ENCODE assay signal across 20 cellular contexts in genomic region chr16:86758932-86759331, GRCh38.
A peak's percentile ranks its signal among the peaks of the same experiment; 100 is the strongest.
DNase-seq lines count a peak whose midpoint lies in the region; ATAC-seq and TF ChIP-seq lines count a peak whose summit lies in the region.
"Had no signal": no experiment of that assay in that cellular context is flagged by ENCODE, and none has a peak within 500 bp of the region (broad histone marks: within the 10 kb centered on the region; RNA-seq: fewer than 3 reads in every experiment).

No MANE protein-coding gene starts in this region.

- H3K27me3 ChIP-seq in brain microvascular endothelial cell (replicated peaks): no peaks in the 10 kb centered on the region

- no peak overlapping the region for H3K4me3 ChIP-seq in brain microvascular endothelial cell (ENCODE audit: low read depth, low read length)
- H3K4me3 ChIP-seq: BLaER1, GM12878 had no signal

- H3K9me3 Mint-ChIP-seq in glutamatergic neuron (ENCODE audit: unreplicated experiment): peaks cover 12% of the 10 kb centered on the region
- no peaks in the 10 kb centered on the region for H3K9me3 Mint-ChIP-seq in type B pancreatic cell
- H3K9me3 Mint-ChIP-seq: CD4-positive, CD25-positive, alpha-beta regulatory T cell; CD8-positive, alpha-beta T cell had no signal

- DNase-seq in NCI-H2171 treated with DMSO at 0.1 percent for 48 hours (lab: John Stamatoyannopoulos, UW): peak; percentile 15
- no peak for DNase-seq in NCI-H2171 (lab: John Stamatoyannopoulos, UW)
- no peak for DNase-seq in glutamatergic neuron
- DNase-seq in type B pancreatic cell (ENCODE audit: extremely low spot score, unreplicated experiment): no peak
- DNase-seq in activated CD4-positive, CD25-positive, alpha-beta regulatory T cell treated with anti-CD3 and anti-CD28 coated beads, Interleukin-2, amount 50 U/mL, for 72 hours: no peak
- no peak for DNase-seq in brain microvascular endothelial cell
- DNase-seq: Caco-2; CD4-positive, CD25-positive, alpha-beta regulatory T cell; CD8-positive, alpha-beta T cell; DMS153; DND-41; H7; HCEC 1CT had no signal

- H3K27ac ChIP-seq in brain microvascular endothelial cell: no peak overlapping the region
- H3K27ac ChIP-seq: 22Rv1, BLaER1, C4-2B had no signal

- peak overlapping the region; percentile 49 for H3K27ac Mint-ChIP-seq in glutamatergic neuron (ENCODE audit: unreplicated experiment)
- no peak overlapping the region for H3K27ac Mint-ChIP-seq in type B pancreatic cell
- H3K27ac Mint-ChIP-seq: B cell; CD4-positive, CD25-positive, alpha-beta regulatory T cell; CD8-positive, alpha-beta T cell had no signal

- in situ Hi-C loops in brain microvascular endothelial cell (cut with HindIII; ENCODE audit: low pct_ligation_motif_present, low sequenced_read_pairs): loop anchor here (25.0 kb wide), 1 partner anchor 172 kb away; the partner anchor contains the start of gene FOXL1

- no peak for TF ChIP-seq CTCF in glutamatergic neuron (IDR thresholded peaks at IDR 0.05; ENCODE audit: partially characterized antibody, unreplicated experiment)
- TF ChIP-seq CTCF in type B pancreatic cell (conservative IDR thresholded peaks at IDR 0.05): no peak
- no peak for TF ChIP-seq CTCF in brain microvascular endothelial cell (IDR thresholded peaks at IDR 0.05; ENCODE audit: low read depth, low read length, missing control alignments)

- H3K36me3 ChIP-seq in brain microvascular endothelial cell (replicated peaks): no peaks in the 10 kb centered on the region
- H3K36me3 ChIP-seq: BLaER1 had no signal

- peaks cover 28% of the 10 kb centered on the region for H3K4me1 Mint-ChIP-seq in glutamatergic neuron (ENCODE audit: low read depth, unreplicated experiment)
- H3K4me1 Mint-ChIP-seq in type B pancreatic cell (ENCODE audit: unreplicated experiment): peaks cover 46% of the 10 kb centered on the region
- H3K4me1 Mint-ChIP-seq: B cell had no signal

- ATAC-seq in HG03442 (IDR thresholded peaks at IDR 0.05; ENCODE audit: unreplicated experiment): no peak
- ATAC-seq: CD8-positive, alpha-beta T cell; GM12878 had no signal

- H3K27me3 Mint-ChIP-seq in glutamatergic neuron (ENCODE audit: unreplicated experiment) (no peaks in the 10 kb centered on the region), type B pancreatic cell (peaks cover 52% of the 10 kb centered on the region)

- peak overlapping the region; percentile 2 for H3K4me3 Mint-ChIP-seq in glutamatergic neuron (ENCODE audit: unreplicated experiment)
- peak overlapping the region; percentile 6 for H3K4me3 Mint-ChIP-seq in type B pancreatic cell
- H3K4me3 Mint-ChIP-seq: B cell; CD4-positive, CD25-positive, alpha-beta regulatory T cell; CD8-positive, alpha-beta T cell had no signal

- H3K36me3 Mint-ChIP-seq in glutamatergic neuron (ENCODE audit: unreplicated experiment) (no peaks in the 10 kb centered on the region), type B pancreatic cell (no peaks in the 10 kb centered on the region)
- H3K36me3 Mint-ChIP-seq: CD4-positive, CD25-positive, alpha-beta regulatory T cell; CD8-positive, alpha-beta T cell had no signal

TF ChIP-seq in PFSK-1, 5 proteins besides CTCF, POLR2A, EP300 and RAD21:
- TF ChIP-seq SIN3A (IDR thresholded peaks at IDR 0.05; ENCODE audit: borderline replicate concordance, insufficient read depth, low read length): peak; percentile 75; the same call in 1 of the 2 replicates
- TF ChIP-seq TAF1 (IDR thresholded peaks at IDR 0.05; ENCODE audit: borderline replicate concordance, insufficient read depth, low read length): peak; percentile 57; the same call in 1 of the 2 replicates
- no peak for TF ChIP-seq POLR2AphosphoS5 (IDR thresholded peaks at IDR 0.05; ENCODE audit: low read depth, low read length)
